Comparison of ENCODE assay signal across 13 cellular contexts in the genomic region with DNA sequence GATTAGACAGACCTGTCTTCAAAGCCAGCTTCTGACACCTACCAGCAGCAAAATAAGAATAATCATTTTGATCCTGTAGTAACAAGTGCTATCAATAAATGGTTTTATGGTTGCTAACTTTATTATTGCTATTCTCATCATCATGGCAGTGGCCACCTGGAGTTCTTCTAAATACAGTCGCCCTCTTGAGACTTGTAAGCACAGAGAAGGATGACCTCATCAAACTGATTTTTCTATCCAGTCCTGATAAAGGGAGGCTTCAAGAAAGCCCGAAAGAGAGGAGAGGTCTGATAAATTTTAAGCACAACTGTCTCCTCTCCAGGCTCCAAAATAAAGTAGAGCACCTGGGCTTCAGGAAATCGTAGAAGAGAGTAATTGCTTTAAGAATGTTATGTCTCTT.
DNase-seq lines count a peak whose midpoint lies in the region; ATAC-seq and TF ChIP-seq lines count a peak whose summit lies in the region.
"Had no signal": no experiment of that assay in that cellular context is flagged by ENCODE, and none has a peak within 500 bp of the region (broad histone marks: within the 10 kb centered on the region; RNA-seq: fewer than 3 reads in every experiment).

No MANE protein-coding gene starts in this region.

- H3K4me3 ChIP-seq in Karpas-422 (ENCODE audit: low read length) = peak overlapping the region; percentile 29; the same call in 1 of the 2 replicates

- H3K9ac ChIP-seq in Karpas-422 (ENCODE audit: low read length) = peak overlapping the region; percentile 51

- H3K27me3 Mint-ChIP-seq in nephron (ENCODE audit: low read depth) = no peaks in the 10 kb centered on the region
- H3K27me3 Mint-ChIP-seq: CD4-positive, CD25-positive, alpha-beta regulatory T cell had no signal

- H3K9me3 Mint-ChIP-seq in nephron = peaks cover 4% of the 10 kb centered on the region

- no peaks in the 10 kb centered on the region for H4K20me1 ChIP-seq in Karpas-422 (ENCODE audit: insufficient read depth, low read depth, low read length)

- H3K4me2 ChIP-seq in Karpas-422 (ENCODE audit: low read depth, low read length, poor library complexity, severe bottlenecking) = peak overlapping the region; percentile 62

- H3K4me1 ChIP-seq in Karpas-422 (ENCODE audit: low read length) = peaks cover 87% of the 10 kb centered on the region

- no peaks in the 10 kb centered on the region for H3K27me3 ChIP-seq in Karpas-422 (ENCODE audit: low read length)

- no peak overlapping the region for H2AFZ ChIP-seq in Karpas-422 (ENCODE audit: low read length)

- no peak overlapping the region for H3K4me3 Mint-ChIP-seq in nephron
- H3K4me3 Mint-ChIP-seq: CD4-positive, CD25-positive, alpha-beta regulatory T cell had no signal

- no peaks in the 10 kb centered on the region for H3K9me3 ChIP-seq in Karpas-422 (ENCODE audit: low read length)

- no peaks in the 10 kb centered on the region for H3K9me2 ChIP-seq in Karpas-422 (replicated peaks; ENCODE audit: insufficient read depth, low read length)

- peak overlapping the region; percentile 74 to 91 (median 88) for H3K27ac Mint-ChIP-seq in nephron

- H3K36me3 Mint-ChIP-seq in nephron (ENCODE audit: low read depth) = no peaks in the 10 kb centered on the region
- H3K36me3 Mint-ChIP-seq: CD4-positive, CD25-positive, alpha-beta regulatory T cell had no signal

- H3K36me3 ChIP-seq in Karpas-422 (ENCODE audit: insufficient read depth, low read length) = no peaks in the 10 kb centered on the region

- ATAC-seq in omental fat pad (ENCODE audit: low FRiP score) (no peak), HG02678 (IDR thresholded peaks at IDR 0.05; ENCODE audit: unreplicated experiment) (no peak)

- TF ChIP-seq CTCF in nephron (IDR thresholded peaks at IDR 0.05; ENCODE audit: unreplicated experiment in 3 of 3) (no peak), omental fat pad (IDR thresholded peaks at IDR 0.05) (no peak)

- H3K4me1 Mint-ChIP-seq in nephron = peaks cover 46% of the 10 kb centered on the region
- H3K4me1 Mint-ChIP-seq: CD4-positive, CD25-positive, alpha-beta regulatory T cell had no signal

- DNase-seq in DMS 273 (lab: John Stamatoyannopoulos, UW; ENCODE audit: unreplicated experiment) (peak; percentile 26), DMS 273 treated with DMSO at 0.1 percent for 48 hours (lab: John Stamatoyannopoulos, UW) (no peak), DMS79 (lab: John Stamatoyannopoulos, UW) (peak; percentile 21), Karpas-422 (peak; percentile 91), omental fat pad (ENCODE audit: low spot score) (no peak), NCI-H2196 (lab: John Stamatoyannopoulos, UW; ENCODE audit: unreplicated experiment) (no peak)
- DNase-seq: Calu3; CD4-positive, CD25-positive, alpha-beta regulatory T cell; DMS153; H7 had no signal

- H3K27ac ChIP-seq in Karpas-422 (ENCODE audit: low read length) = peak overlapping the region; percentile 96
- H3K27ac ChIP-seq: 22Rv1 had no signal

- H3K79me2 ChIP-seq in Karpas-422 (ENCODE audit: low read length) = no peaks in the 10 kb centered on the region

Comparison
In these comparisons a context has a peak if more than half of its experiments do, and no peak if none do; other contexts are left out.
1. DNase-seq: peak in DMS 273 (single experiment), DMS79 (single experiment) and Karpas-422 (single experiment); none in DMS 273 treated with DMSO at 0.1 percent for 48 hours (single experiment), omental fat pad (single experiment) and NCI-H2196 (single experiment).